Comparison of ENCODE assay signal across 13 cellular contexts in genomic region chr14:23297096-23297495, GRCh38.
"Had no signal": no experiment of that assay in that cellular context is flagged by ENCODE, and none has a peak within 500 bp of the region (broad histone marks: within the 10 kb centered on the region; RNA-seq: fewer than 3 reads in every experiment).

No MANE protein-coding gene starts in this region.

- H3K9me3 Mint-ChIP-seq: activated naive CD4-positive, alpha-beta T cell treated with anti-CD3 and anti-CD28 coated beads, Interleukin-2, amount 10 ng/mL, durations not matched to agents 7 days and 5 days; stimulated activated effector memory CD8-positive, alpha-beta T cell treated with anti-CD3 and anti-CD28 coated beads, Interleukin-12 subunit alpha, Interleukin-12 subunit beta, amount 100 ng/mL, for 72 hours had no signal

- ATAC-seq: left ventricle myocardium superior; stimulated activated effector memory CD8-positive, alpha-beta T cell treated with anti-CD3 and anti-CD28 coated beads, Interleukin-12 subunit alpha, Interleukin-12 subunit beta, amount 100 ng/mL, for 72 hours; upper lobe of right lung had no signal

- DNase-seq: activated CD4-positive, alpha-beta T cell treated with anti-CD3 and anti-CD28 coated beads, Interleukin-2, amount 50 U/mL, for 1 hour; activated CD4-positive, CD25-positive, alpha-beta regulatory T cell; activated naive CD4-positive, alpha-beta T cell treated with anti-CD3 and anti-CD28 coated beads, Interleukin-2, amount 10 ng/mL, durations not matched to agents 7 days and 5 days; amniotic stem cell; central memory CD4-positive, alpha-beta T cell; effector CD8-positive, alpha-beta T cell; esophagus squamous epithelium; hypothalamus; kidney; left ventricle myocardium superior; upper lobe of right lung had no signal

- H3K27ac Mint-ChIP-seq: stimulated activated effector memory CD8-positive, alpha-beta T cell treated with anti-CD3 and anti-CD28 coated beads, Interleukin-12 subunit alpha, Interleukin-12 subunit beta, amount 100 ng/mL, for 72 hours had no signal

- H3K4me3 Mint-ChIP-seq: activated naive CD4-positive, alpha-beta T cell treated with anti-CD3 and anti-CD28 coated beads, Interleukin-2, amount 10 ng/mL, durations not matched to agents 7 days and 5 days; stimulated activated effector memory CD8-positive, alpha-beta T cell treated with anti-CD3 and anti-CD28 coated beads, Interleukin-12 subunit alpha, Interleukin-12 subunit beta, amount 100 ng/mL, for 72 hours had no signal

- H3K27ac ChIP-seq: ovary, upper lobe of right lung had no signal
